Comparison of ENCODE assay signal across 2 cellular contexts in the genomic region with DNA sequence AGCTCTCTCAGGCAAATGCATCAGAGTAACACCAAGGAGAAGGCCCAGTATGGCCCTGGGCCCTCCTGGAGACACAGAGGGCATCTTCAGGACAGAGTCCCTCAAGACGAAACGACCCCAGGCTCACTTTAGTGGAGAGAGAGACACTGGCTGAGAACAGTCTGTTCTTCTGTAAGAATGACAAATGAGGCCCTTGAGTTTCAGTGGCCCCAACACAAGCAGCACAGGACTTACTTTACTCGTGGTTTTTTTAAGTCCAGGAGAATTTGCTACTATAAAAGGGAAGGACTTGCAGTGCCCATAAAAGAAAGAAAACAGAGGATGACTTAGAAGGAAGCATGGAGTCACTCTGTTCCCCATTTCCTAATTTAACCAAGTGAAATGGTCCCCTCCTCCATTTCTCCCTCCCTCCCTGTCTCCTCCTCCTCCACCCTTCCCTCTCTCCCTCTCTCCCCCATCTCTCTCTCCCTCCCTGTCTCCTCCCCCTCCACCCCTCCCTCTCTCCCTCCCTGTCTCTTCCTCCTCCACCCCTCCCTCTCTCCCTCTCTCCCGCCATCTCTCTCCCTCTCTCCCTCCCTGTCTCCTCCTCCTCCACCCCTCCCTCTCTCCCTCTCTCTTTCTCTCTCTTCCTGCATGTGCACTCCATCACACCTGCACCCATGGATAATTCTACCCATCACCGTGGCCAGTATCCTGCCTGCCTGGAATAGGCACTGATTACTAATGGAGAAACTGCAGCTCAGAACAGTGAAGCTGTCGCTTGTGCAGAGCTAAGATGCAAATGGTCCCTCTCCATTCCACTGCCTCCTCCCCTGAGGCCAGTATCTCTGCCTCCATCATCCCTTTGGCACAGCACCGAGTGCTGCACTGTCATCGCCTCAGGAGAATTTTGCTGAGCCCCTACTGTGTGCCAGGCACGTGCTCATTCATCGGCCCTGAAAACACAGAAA.
TF ChIP-seq lines count a peak whose summit lies in the region.

No MANE protein-coding gene starts in this region.

TF ChIP-seq in HCT116, 20 proteins besides CTCF, POLR2A, EP300 and RAD21 (continued from another document):
- TF ChIP-seq REST (IDR thresholded peaks at IDR 0.05; ENCODE audit: low read depth) (no peak), FOSL1 (IDR thresholded peaks at IDR 0.05; ENCODE audit: low read depth) (no peak), EZH2 (IDR thresholded peaks at IDR 0.05) (no peak), ZNF274 (IDR thresholded peaks at IDR 0.05; ENCODE audit: low read depth, low read length) (no peak), EZH2phosphoT487 (IDR thresholded peaks at IDR 0.05; ENCODE audit: borderline replicate concordance) (no peak), ZFX (IDR thresholded peaks at IDR 0.05) (no peak), CEBPB (IDR thresholded peaks at IDR 0.05; ENCODE audit: low read depth) (no peak), EGR1 (IDR thresholded peaks at IDR 0.05; ENCODE audit: low read depth) (no peak), ELF1 (IDR thresholded peaks at IDR 0.05; ENCODE audit: borderline replicate concordance, low read depth) (no peak), TCF7L2 (IDR thresholded peaks at IDR 0.05; ENCODE audit: borderline replicate concordance, extremely low read depth, insufficient read depth, insufficient read length) (no peak), POLR2AphosphoS5 (IDR thresholded peaks at IDR 0.05; ENCODE audit: low read depth, low read length) (no peak), SRF (IDR thresholded peaks at IDR 0.05; ENCODE audit: low read depth) (no peak), JUND (IDR thresholded peaks at IDR 0.05) (no peak), YY1 (IDR thresholded peaks at IDR 0.05; ENCODE audit: extremely low read depth, insufficient replicate concordance, low read depth, low read length) (no peak)
- TF ChIP-seq, protein P1, sequence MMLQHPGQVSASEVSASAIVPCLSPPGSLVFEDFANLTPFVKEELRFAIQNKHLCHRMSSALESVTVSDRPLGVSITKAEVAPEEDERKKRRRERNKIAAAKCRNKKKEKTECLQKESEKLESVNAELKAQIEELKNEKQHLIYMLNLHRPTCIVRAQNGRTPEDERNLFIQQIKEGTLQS (IDR thresholded peaks at IDR 0.05) = no peak
TF ChIP-seq in HCT116: peak in this region for 0.

TF ChIP-seq in WTC11, 78 proteins besides CTCF, POLR2A, EP300 and RAD21 (continued from another document):
- TF ChIP-seq SP1 (CRISPR knock-in tag; conservative IDR thresholded peaks at IDR 0.05) (no peak), RORB (CRISPR knock-in tag; IDR thresholded peaks at IDR 0.05) (no peak), STAT6 (CRISPR knock-in tag; conservative IDR thresholded peaks at IDR 0.05; ENCODE audit: low read depth) (no peak), CBFB (CRISPR knock-in tag; IDR thresholded peaks at IDR 0.05; ENCODE audit: low read depth) (no peak), E2F5 (CRISPR knock-in tag; IDR thresholded peaks at IDR 0.05) (no peak), ZNF317 (CRISPR knock-in tag; IDR thresholded peaks at IDR 0.05; ENCODE audit: borderline replicate concordance, low read depth) (no peak), FOXP1 (CRISPR knock-in tag; IDR thresholded peaks at IDR 0.05; ENCODE audit: borderline replicate concordance) (no peak), NR2C2 (CRISPR knock-in tag; IDR thresholded peaks at IDR 0.05) (no peak), TCF7 (CRISPR knock-in tag; IDR thresholded peaks at IDR 0.05; ENCODE audit: low read depth) (no peak), SMAD3 (CRISPR knock-in tag; IDR thresholded peaks at IDR 0.05; ENCODE audit: borderline replicate concordance) (no peak), ERG (CRISPR knock-in tag; IDR thresholded peaks at IDR 0.05) (no peak)
- TF ChIP-seq, protein P2, sequence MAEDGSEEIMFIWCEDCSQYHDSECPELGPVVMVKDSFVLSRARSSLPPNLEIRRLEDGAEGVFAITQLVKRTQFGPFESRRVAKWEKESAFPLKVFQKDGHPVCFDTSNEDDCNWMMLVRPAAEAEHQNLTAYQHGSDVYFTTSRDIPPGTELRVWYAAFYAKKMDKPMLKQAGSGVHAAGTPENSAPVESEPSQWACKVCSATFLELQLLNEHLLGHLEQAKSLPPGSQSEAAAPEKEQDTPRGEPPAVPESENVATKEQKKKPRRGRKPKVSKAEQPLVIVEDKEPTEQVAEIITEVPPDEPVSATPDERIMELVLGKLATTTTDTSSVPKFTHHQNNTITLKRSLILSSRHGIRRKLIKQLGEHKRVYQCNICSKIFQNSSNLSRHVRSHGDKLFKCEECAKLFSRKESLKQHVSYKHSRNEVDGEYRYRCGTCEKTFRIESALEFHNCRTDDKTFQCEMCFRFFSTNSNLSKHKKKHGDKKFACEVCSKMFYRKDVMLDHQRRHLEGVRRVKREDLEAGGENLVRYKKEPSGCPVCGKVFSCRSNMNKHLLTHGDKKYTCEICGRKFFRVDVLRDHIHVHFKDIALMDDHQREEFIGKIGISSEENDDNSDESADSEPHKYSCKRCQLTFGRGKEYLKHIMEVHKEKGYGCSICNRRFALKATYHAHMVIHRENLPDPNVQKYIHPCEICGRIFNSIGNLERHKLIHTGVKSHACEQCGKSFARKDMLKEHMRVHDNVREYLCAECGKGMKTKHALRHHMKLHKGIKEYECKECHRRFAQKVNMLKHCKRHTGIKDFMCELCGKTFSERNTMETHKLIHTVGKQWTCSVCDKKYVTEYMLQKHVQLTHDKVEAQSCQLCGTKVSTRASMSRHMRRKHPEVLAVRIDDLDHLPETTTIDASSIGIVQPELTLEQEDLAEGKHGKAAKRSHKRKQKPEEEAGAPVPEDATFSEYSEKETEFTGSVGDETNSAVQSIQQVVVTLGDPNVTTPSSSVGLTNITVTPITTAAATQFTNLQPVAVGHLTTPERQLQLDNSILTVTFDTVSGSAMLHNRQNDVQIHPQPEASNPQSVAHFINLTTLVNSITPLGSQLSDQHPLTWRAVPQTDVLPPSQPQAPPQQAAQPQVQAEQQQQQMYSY (CRISPR knock-in tag; IDR thresholded peaks at IDR 0.05) = no peak
- TF ChIP-seq, protein P3, sequence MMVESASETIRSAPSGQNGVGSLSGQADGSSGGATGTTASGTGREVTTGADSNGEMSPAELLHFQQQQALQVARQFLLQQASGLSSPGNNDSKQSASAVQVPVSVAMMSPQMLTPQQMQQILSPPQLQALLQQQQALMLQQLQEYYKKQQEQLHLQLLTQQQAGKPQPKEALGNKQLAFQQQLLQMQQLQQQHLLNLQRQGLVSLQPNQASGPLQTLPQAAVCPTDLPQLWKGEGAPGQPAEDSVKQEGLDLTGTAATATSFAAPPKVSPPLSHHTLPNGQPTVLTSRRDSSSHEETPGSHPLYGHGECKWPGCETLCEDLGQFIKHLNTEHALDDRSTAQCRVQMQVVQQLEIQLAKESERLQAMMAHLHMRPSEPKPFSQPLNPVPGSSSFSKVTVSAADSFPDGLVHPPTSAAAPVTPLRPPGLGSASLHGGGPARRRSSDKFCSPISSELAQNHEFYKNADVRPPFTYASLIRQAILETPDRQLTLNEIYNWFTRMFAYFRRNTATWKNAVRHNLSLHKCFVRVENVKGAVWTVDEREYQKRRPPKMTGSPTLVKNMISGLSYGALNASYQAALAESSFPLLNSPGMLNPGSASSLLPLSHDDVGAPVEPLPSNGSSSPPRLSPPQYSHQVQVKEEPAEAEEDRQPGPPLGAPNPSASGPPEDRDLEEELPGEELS (CRISPR knock-in tag; IDR thresholded peaks at IDR 0.05) = no peak
